ENCODE assay signal across 8 cellular contexts in genomic region chr7:5898480-5899224, GRCh38. TPM values are rescaled to one million over a fixed set of nuclear protein-coding genes. Genes with fewer than 3 reads are reported as not detected.
DNase-seq lines count a peak whose midpoint lies in the region; TF ChIP-seq lines count a peak whose summit lies in the region.
"Not testable (repeated sequence)": the region's sequence is repeated elsewhere in the genome, so short reads cannot be mapped to it uniquely, and the experiment has no call there.

TSS of gene CCZ1 (plus strand) at chr7:5898733. CDS start at chr7:5898800, 67 bp downstream.

- not testable (repeated sequence) for H3K9me3 ChIP-seq in subcutaneous abdominal adipose tissue (ENCODE audit: control insufficient read depth in 5 of 5, low read length in 5 of 5)

- H3K36me3 ChIP-seq in subcutaneous abdominal adipose tissue (ENCODE audit: control insufficient read depth in 5 of 5, insufficient read depth in 5 of 5, low read length in 5 of 5): not testable (repeated sequence)

- H3K4me3 Mint-ChIP-seq in activated naive CD4-positive, alpha-beta T cell treated with anti-CD3 and anti-CD28 coated beads, Interleukin-2, amount 10 ng/mL, durations not matched to agents 7 days and 5 days: peak within 1 kb of the TSS; percentile 83

- not testable (repeated sequence) for H3K27ac ChIP-seq in subcutaneous abdominal adipose tissue (ENCODE audit: low read depth, low read length)

- DNase-seq in GM04504 (ENCODE audit: low read depth) (peak; percentile 24), LNCaP clone FGC (ENCODE audit: low read depth) (peak; percentile 8), SKM-1 treated with dmso at 0.1 percent for 144 hours (lab: John Stamatoyannopoulos, UW; ENCODE audit: unreplicated experiment) (peak; percentile 24), germinal center (ENCODE audit: low spot score) (peak; percentile 29), occipital lobe (lab: John Stamatoyannopoulos, UW) (peak; percentile 61)
- DNase-seq in H4 (ENCODE audit: low spot score): not testable (repeated sequence)
- DNase-seq in activated naive CD4-positive, alpha-beta T cell treated with anti-CD3 and anti-CD28 coated beads, Interleukin-2, amount 10 ng/mL, durations not matched to agents 7 days and 5 days: peak; percentile 93

- H3K36me3 Mint-ChIP-seq in activated naive CD4-positive, alpha-beta T cell treated with anti-CD3 and anti-CD28 coated beads, Interleukin-2, amount 10 ng/mL, durations not matched to agents 7 days and 5 days: peaks cover 15% of the 10 kb centered on the region

- not testable (repeated sequence) for H3K9me3 Mint-ChIP-seq in activated naive CD4-positive, alpha-beta T cell treated with anti-CD3 and anti-CD28 coated beads, Interleukin-2, amount 10 ng/mL, durations not matched to agents 7 days and 5 days

- CTCF ChIA-PET in activated naive CD4-positive, alpha-beta T cell treated with anti-CD3 and anti-CD28 coated beads, Interleukin-2, amount 10 ng/mL, durations not matched to agents 7 days and 5 days (lab: Charles Lee): not testable (repeated sequence)

- peak; percentile 35 for TF ChIP-seq CTCF in LNCaP clone FGC (IDR thresholded peaks at IDR 0.05; ENCODE audit: control insufficient read depth, extremely low read depth, insufficient read depth)

- peaks cover 13% of the 10 kb centered on the region for H3K4me1 Mint-ChIP-seq in activated naive CD4-positive, alpha-beta T cell treated with anti-CD3 and anti-CD28 coated beads, Interleukin-2, amount 10 ng/mL, durations not matched to agents 7 days and 5 days

- H3K27me3 Mint-ChIP-seq in activated naive CD4-positive, alpha-beta T cell treated with anti-CD3 and anti-CD28 coated beads, Interleukin-2, amount 10 ng/mL, durations not matched to agents 7 days and 5 days: not testable (repeated sequence)

- peak within 1 kb of the TSS; percentile 90 for H3K27ac Mint-ChIP-seq in activated naive CD4-positive, alpha-beta T cell treated with anti-CD3 and anti-CD28 coated beads, Interleukin-2, amount 10 ng/mL, durations not matched to agents 7 days and 5 days

- not testable (repeated sequence) for H3K4me1 ChIP-seq in subcutaneous abdominal adipose tissue (ENCODE audit: control insufficient read depth in 5 of 5, insufficient read depth in 5 of 5, low read length in 5 of 5)

- not testable (repeated sequence) for H3K27me3 ChIP-seq in subcutaneous abdominal adipose tissue (ENCODE audit: control insufficient read depth in 5 of 5, insufficient read depth in 4 of 5, low read length in 5 of 5)

- H3K9ac ChIP-seq in subcutaneous abdominal adipose tissue (ENCODE audit: low read length in 5 of 5): peak within 1 kb of the TSS in 1 of 5 donors; percentile 56

- H3K4me3 ChIP-seq in LNCaP clone FGC (ENCODE audit: low read depth, low read length): peak within 1 kb of the TSS; percentile 45
- peak within 1 kb of the TSS; percentile 22 to 61 (median 47) for H3K4me3 ChIP-seq in subcutaneous abdominal adipose tissue (ENCODE audit: low read depth in 1 of 5, low read length in 5 of 5)

RNA-seq across cellular contexts. Expression of gene CCZ1, which starts in this region (rescaled TPM):
- 207 and 210 TPM in 2 replicates for total RNA-seq in H4 (2014; rRNA removed; shearing (Covaris generic))
- 63.2 TPM for total RNA-seq in occipital lobe
